ENCODE assay signal across 8 cellular contexts in the genomic region with DNA sequence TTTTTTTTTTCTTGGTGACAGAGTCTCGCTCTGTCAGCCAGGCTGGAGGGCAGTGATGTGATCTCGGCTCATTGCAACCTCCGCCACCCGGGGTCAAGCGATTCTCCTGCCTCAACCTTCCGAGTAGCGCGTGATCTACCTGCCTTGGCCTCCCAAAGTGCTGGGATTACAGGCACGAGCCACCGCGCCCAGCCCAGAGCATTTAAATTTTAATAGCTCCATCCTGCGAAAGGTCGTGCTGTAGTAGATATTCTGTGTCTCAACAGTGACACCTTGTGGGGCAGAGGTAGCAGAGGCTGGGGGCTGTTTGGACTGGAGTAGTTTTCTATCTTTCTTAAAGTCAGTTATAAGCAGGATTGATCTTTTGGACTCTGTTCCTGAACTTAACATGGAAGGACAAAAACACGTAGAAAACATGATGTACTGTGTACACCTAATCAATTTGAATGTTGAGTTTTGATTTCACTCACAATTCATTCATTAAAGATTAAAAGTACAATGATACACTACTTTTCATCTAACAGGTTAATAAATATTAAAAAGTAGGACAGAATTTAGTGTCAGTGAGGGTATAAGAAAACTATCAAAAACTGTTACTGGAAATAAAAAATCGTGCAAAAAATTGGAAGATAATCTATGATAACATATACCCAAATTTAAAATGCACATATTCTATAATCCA. TPM values are rescaled to one million over a fixed set of nuclear protein-coding genes. Genes with fewer than 3 reads are reported as not detected.
DNase-seq lines count a peak whose midpoint lies in the region; ATAC-seq and TF ChIP-seq lines count a peak whose summit lies in the region.

No MANE protein-coding gene starts in this region.

- CTCF ChIA-PET in CD8-positive, alpha-beta T cell (lab: Charles Lee), result interaction anchor here (0.5 to 5.1 kb wide), 45 partner anchors 9 to 1052 kb away, joined by 3 to 44 read pairs (median 4); a partner anchor contains a TSS

- DNase-seq in CD8-positive, alpha-beta T cell, result peak; percentile 16 to 68 (median 63)
- peak; percentile 74 for DNase-seq in NT2/D1 (ENCODE audit: low read depth, low spot score)
- DNase-seq in activated T-cell treated with anti-CD3 and anti-CD28 coated beads for 24 hours (ENCODE audit: low read depth), result peak; percentile 41
- no peak for DNase-seq in epithelial cell of proximal tubule (ENCODE audit: low read depth)
- DNase-seq in stimulated activated naive CD4-positive, alpha-beta T cell treated with Interleukin-2 at 50 U/mL for 16 hours (lab: John Stamatoyannopoulos, UW), result peak; percentile 39

- peak; percentile 87 for ATAC-seq in CD8-positive, alpha-beta T cell
- ATAC-seq in GM19397 (IDR thresholded peaks at IDR 0.05; ENCODE audit: unreplicated experiment) (peak; percentile 75), HG03565 (IDR thresholded peaks at IDR 0.05; ENCODE audit: unreplicated experiment) (peak; percentile 77)

- peak; percentile 89 for TF ChIP-seq CTCF in CD8-positive, alpha-beta T cell (IDR thresholded peaks at IDR 0.05)
- TF ChIP-seq CTCF in epithelial cell of proximal tubule (conservative IDR thresholded peaks at IDR 0.05; ENCODE audit: low read depth, low read length), result peak; percentile 84

- H3K9me3 Mint-ChIP-seq in CD8-positive, alpha-beta T cell, result no peaks in the 10 kb centered on the region

- no peaks in the 10 kb centered on the region for H3K27me3 ChIP-seq in CD8-positive, alpha-beta T cell (ENCODE audit: insufficient read depth, low read length)
- H3K27me3 ChIP-seq in NT2/D1 (ENCODE audit: insufficient read depth, insufficient read length) (no peaks in the 10 kb centered on the region), mucosa of stomach (ENCODE audit: control insufficient read depth, insufficient read depth, low read length) (peaks cover 6% of the 10 kb centered on the region)

- H3K27ac ChIP-seq in CD8-positive, alpha-beta T cell (ENCODE audit: low read depth, low read length), result no peak overlapping the region

- peaks cover 23% of the 10 kb centered on the region for H3K27me3 Mint-ChIP-seq in CD8-positive, alpha-beta T cell (ENCODE audit: low read depth)

- H3K4me3 ChIP-seq in CD8-positive, alpha-beta T cell (ENCODE audit: low read depth, low read length), result no peak overlapping the region
- H3K4me3 ChIP-seq in NT2/D1 (ENCODE audit: insufficient read length, low read depth) (no peak overlapping the region), epithelial cell of proximal tubule (ENCODE audit: low read depth, low read length) (peak overlapping the region; percentile 46), mucosa of stomach (ENCODE audit: low read length) (peak overlapping the region; percentile 10)

- no peaks in the 10 kb centered on the region for H3K9me3 ChIP-seq in CD8-positive, alpha-beta T cell (ENCODE audit: low read length)
- H3K9me3 ChIP-seq in NT2/D1 (ENCODE audit: insufficient read depth, low read length), result no peaks in the 10 kb centered on the region
- no peaks in the 10 kb centered on the region for H3K9me3 ChIP-seq in mucosa of stomach (ENCODE audit: control insufficient read depth, low read length)

- no peaks in the 10 kb centered on the region for H3K4me1 ChIP-seq in CD8-positive, alpha-beta T cell (ENCODE audit: insufficient read depth, low read length)
- H3K4me1 ChIP-seq in NT2/D1 (ENCODE audit: insufficient read depth, insufficient read length) (no peaks in the 10 kb centered on the region), mucosa of stomach (ENCODE audit: control insufficient read depth, insufficient read depth, low read length) (peaks cover 4% of the 10 kb centered on the region)

- no peaks in the 10 kb centered on the region for H3K36me3 ChIP-seq in CD8-positive, alpha-beta T cell (ENCODE audit: insufficient read depth, low read length)
- H3K36me3 ChIP-seq in NT2/D1 (ENCODE audit: insufficient read depth, insufficient read length, low read length) (no peaks in the 10 kb centered on the region), mucosa of stomach (ENCODE audit: control insufficient read depth, insufficient read depth, low read length) (no peaks in the 10 kb centered on the region)

- POLR2A ChIA-PET in CD8-positive, alpha-beta T cell (lab: Charles Lee), result interaction anchor here (1.2 to 1.7 kb wide), 2 partner anchors 9 to 656 kb away, joined by 3 to 6 read pairs; no protein-coding TSS in a partner anchor

- no peaks in the 10 kb centered on the region for H3K36me3 Mint-ChIP-seq in CD8-positive, alpha-beta T cell

- peak overlapping the region; percentile 32 for H3K9ac ChIP-seq in NT2/D1 (ENCODE audit: insufficient read length, low read depth)
- peak overlapping the region; percentile 30 for H3K9ac ChIP-seq in mucosa of stomach (ENCODE audit: low read length)

- peaks cover 2% of the 10 kb centered on the region for H3K4me1 Mint-ChIP-seq in CD8-positive, alpha-beta T cell (ENCODE audit: low read depth)

- H3K4me3 Mint-ChIP-seq in CD8-positive, alpha-beta T cell, result peak overlapping the region; percentile 57

- H3K27ac Mint-ChIP-seq in CD8-positive, alpha-beta T cell, result no peak overlapping the region

- intact Hi-C loops in CD8-positive, alpha-beta T cell (cut with DNase I, micrococcal nuclease), result loop anchor here (1.0 to 10.0 kb wide), 8 partner anchors 11 to 1055 kb away; a partner anchor contains a TSS

RNA-seq across cellular contexts. Expression of a gene that starts 11.0 kb away (rescaled TPM):
- total RNA-seq in CD8-positive, alpha-beta T cell, result 10 to 100 TPM; 84.7 to 92.4 TPM
- 71.3 and 103 TPM in 2 replicates for total RNA-seq in epithelial cell of proximal tubule

Comparison
In these comparisons a context has a peak if more than half of its experiments do, and no peak if none do; other contexts are left out.
1. H3K4me3 ChIP-seq: peak in epithelial cell of proximal tubule (single experiment) and mucosa of stomach (single experiment); none in CD8-positive, alpha-beta T cell (single experiment) and NT2/D1 (single experiment).
2. Peak in every context shown above with its lines, with median percentiles within 50 percentile points of each other: ATAC-seq.